1 cellular context compared by ENCODE assay signal in the genomic region with DNA sequence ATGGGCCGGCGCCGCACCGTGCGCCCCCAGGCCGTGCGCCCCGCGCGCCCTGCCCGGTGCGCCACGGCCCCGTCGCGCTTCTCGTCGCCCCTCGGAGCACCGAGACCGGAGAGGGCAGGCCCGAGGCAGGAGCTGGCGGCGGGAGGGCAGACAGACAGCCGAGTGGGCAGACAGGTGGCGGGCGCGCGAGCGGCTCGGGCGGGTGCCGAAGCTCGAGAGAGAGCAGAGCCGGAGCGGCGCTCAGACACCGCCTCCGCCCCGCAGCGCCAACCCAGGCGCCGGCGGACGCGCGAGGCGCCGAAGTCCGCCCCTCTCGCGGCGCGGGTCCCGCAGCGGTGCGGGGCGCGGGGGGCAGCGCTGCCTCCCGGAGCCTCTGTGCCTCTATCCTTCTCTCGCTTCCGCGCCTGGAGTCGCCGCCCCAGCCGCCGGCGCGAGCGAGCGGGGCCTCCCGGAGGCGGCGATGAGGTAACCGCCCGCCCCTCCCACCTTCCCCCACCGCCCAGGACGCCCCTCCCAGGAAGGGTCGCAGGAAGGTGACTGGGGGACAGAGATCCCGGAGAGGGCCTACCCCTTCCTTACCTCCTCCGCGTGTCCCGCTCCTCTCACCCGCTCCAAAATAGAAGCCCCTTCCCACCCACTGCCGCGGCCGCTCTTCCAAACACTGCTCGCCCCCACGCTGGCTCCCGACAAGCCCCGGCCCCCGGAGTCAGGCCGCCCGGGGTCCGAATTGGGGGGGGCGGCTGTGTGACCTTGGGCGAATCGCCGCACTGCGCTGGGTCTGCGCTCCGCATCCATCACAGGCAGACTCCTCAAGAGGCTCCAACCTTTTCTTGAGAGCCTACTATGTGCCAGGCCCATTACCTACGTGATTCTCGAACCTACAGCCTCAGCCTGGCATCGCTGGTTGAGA.
TF ChIP-seq lines count a peak whose summit lies in the region.

A gene with protein sequence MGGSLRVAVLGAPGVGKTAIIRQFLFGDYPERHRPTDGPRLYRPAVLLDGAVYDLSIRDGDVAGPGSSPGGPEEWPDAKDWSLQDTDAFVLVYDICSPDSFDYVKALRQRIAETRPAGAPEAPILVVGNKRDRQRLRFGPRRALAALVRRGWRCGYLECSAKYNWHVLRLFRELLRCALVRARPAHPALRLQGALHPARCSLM (minus strand): TSS at position 412 of the 910 bp plus-strand sequence. CDS start 451 bp downstream, outside the sequence.

TF ChIP-seq in HCT116, 20 proteins besides CTCF, POLR2A, EP300 and RAD21 (continued from another document):
- TF ChIP-seq, protein P1, sequence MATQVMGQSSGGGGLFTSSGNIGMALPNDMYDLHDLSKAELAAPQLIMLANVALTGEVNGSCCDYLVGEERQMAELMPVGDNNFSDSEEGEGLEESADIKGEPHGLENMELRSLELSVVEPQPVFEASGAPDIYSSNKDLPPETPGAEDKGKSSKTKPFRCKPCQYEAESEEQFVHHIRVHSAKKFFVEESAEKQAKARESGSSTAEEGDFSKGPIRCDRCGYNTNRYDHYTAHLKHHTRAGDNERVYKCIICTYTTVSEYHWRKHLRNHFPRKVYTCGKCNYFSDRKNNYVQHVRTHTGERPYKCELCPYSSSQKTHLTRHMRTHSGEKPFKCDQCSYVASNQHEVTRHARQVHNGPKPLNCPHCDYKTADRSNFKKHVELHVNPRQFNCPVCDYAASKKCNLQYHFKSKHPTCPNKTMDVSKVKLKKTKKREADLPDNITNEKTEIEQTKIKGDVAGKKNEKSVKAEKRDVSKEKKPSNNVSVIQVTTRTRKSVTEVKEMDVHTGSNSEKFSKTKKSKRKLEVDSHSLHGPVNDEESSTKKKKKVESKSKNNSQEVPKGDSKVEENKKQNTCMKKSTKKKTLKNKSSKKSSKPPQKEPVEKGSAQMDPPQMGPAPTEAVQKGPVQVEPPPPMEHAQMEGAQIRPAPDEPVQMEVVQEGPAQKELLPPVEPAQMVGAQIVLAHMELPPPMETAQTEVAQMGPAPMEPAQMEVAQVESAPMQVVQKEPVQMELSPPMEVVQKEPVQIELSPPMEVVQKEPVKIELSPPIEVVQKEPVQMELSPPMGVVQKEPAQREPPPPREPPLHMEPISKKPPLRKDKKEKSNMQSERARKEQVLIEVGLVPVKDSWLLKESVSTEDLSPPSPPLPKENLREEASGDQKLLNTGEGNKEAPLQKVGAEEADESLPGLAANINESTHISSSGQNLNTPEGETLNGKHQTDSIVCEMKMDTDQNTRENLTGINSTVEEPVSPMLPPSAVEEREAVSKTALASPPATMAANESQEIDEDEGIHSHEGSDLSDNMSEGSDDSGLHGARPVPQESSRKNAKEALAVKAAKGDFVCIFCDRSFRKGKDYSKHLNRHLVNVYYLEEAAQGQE (IDR thresholded peaks at IDR 0.05; ENCODE audit: low read depth): no peak
- no peak for TF ChIP-seq CBX3 (IDR thresholded peaks at IDR 0.05; ENCODE audit: low read depth)
- TF ChIP-seq, protein P2, sequence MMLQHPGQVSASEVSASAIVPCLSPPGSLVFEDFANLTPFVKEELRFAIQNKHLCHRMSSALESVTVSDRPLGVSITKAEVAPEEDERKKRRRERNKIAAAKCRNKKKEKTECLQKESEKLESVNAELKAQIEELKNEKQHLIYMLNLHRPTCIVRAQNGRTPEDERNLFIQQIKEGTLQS (IDR thresholded peaks at IDR 0.05): no peak
